2 cellular contexts compared by ENCODE assay signal in genomic region chr15:24916305-24917009, GRCh38.
TF ChIP-seq lines count a peak whose summit lies in the region.

No MANE protein-coding gene starts in this region.

TF ChIP-seq in H1, 55 proteins besides CTCF, POLR2A, EP300 and RAD21:
- TF ChIP-seq RNF2 (IDR thresholded peaks at IDR 0.05; ENCODE audit: borderline replicate concordance, low read depth, low read length, missing control alignments, poor library complexity, severe bottlenecking) = no peak
- no peak for TF ChIP-seq SRF (IDR thresholded peaks at IDR 0.05; ENCODE audit: low read depth, low read length)
- no peak for TF ChIP-seq ASH2L (IDR thresholded peaks at IDR 0.05; ENCODE audit: low read length)
- no peak for TF ChIP-seq RBBP5 (IDR thresholded peaks at IDR 0.05; ENCODE audit: borderline replicate concordance, low read depth, low read length)
- no peak for TF ChIP-seq TCF12 (IDR thresholded peaks at IDR 0.05; ENCODE audit: low read depth, low read length)
- TF ChIP-seq TAF7 (optimal IDR thresholded peaks at IDR 0.05; ENCODE audit: borderline replicate concordance, low read depth, low read length) = no peak
- TF ChIP-seq ATF3 (IDR thresholded peaks at IDR 0.05; ENCODE audit: insufficient read depth, low read depth, low read length) = no peak
- TF ChIP-seq SP2 (IDR thresholded peaks at IDR 0.05; ENCODE audit: low read length) = no peak
- no peak for TF ChIP-seq SIRT6 (IDR thresholded peaks at IDR 0.05; ENCODE audit: low read length)
- TF ChIP-seq FOSL1 (IDR thresholded peaks at IDR 0.05; ENCODE audit: insufficient read depth, low read depth, low read length) = no peak
- no peak for TF ChIP-seq SP4 (IDR thresholded peaks at IDR 0.05; ENCODE audit: low read length)
- no peak for TF ChIP-seq SIX5 (IDR thresholded peaks at IDR 0.05; ENCODE audit: low read depth, low read length)
- no peak for TF ChIP-seq RFX5 (IDR thresholded peaks at IDR 0.05; ENCODE audit: borderline replicate concordance, low read depth, low read length)
- no peak for TF ChIP-seq CHD1 (IDR thresholded peaks at IDR 0.05; ENCODE audit: low read depth, low read length)
- no peak for TF ChIP-seq NRF1 (IDR thresholded peaks at IDR 0.05; ENCODE audit: low read depth, low read length)
- no peak for TF ChIP-seq BRCA1 (IDR thresholded peaks at IDR 0.05; ENCODE audit: low read depth, low read length)
- no peak for TF ChIP-seq USF2 (IDR thresholded peaks at IDR 0.05; ENCODE audit: low read length)
- no peak for TF ChIP-seq TBP (IDR thresholded peaks at IDR 0.05; ENCODE audit: low read depth, low read length)
- no peak for TF ChIP-seq HDAC6 (IDR thresholded peaks at IDR 0.05; ENCODE audit: low read depth, low read length)
- TF ChIP-seq CBX5 (IDR thresholded peaks at IDR 0.05; ENCODE audit: low read depth, low read length) = no peak
TF ChIP-seq in H1: peak in this region for 0.

TF ChIP-seq in GM23338, 12 proteins besides CTCF, POLR2A, EP300 and RAD21:
- TF ChIP-seq EZH2 (IDR thresholded peaks at IDR 0.05; ENCODE audit: low read depth, unreplicated experiment) (no peak), REST (IDR thresholded peaks at IDR 0.05; ENCODE audit: unreplicated experiment) (no peak), ZNF331 (CRISPR knock-in tag; IDR thresholded peaks at IDR 0.05; ENCODE audit: low read depth) (no peak), ZNF114 (CRISPR knock-in tag; IDR thresholded peaks at IDR 0.05) (no peak), STAT1 (IDR thresholded peaks at IDR 0.05; ENCODE audit: unreplicated experiment) (no peak), CREB1 (CRISPR knock-in tag; IDR thresholded peaks at IDR 0.05; ENCODE audit: low read depth) (no peak), JUNB (IDR thresholded peaks at IDR 0.05; ENCODE audit: unreplicated experiment) (no peak), POLR2AphosphoS5 (IDR thresholded peaks at IDR 0.05; ENCODE audit: low read depth) (no peak), ETS1 (IDR thresholded peaks at IDR 0.05) (no peak), EZH2phosphoT487 (IDR thresholded peaks at IDR 0.05; ENCODE audit: unreplicated experiment) (no peak), ZNF462 (CRISPR knock-in tag; IDR thresholded peaks at IDR 0.05) (no peak), NANOG (IDR thresholded peaks at IDR 0.05; ENCODE audit: borderline replicate concordance) (no peak)
TF ChIP-seq in GM23338: peak in this region for 0.
